Comparison of ENCODE assay signal across 1 cellular context in genomic region chr18:31590570-31590969, GRCh38.
TF ChIP-seq lines count a peak whose summit lies in the region.

No MANE protein-coding gene starts in this region.

TF ChIP-seq in HepG2, 621 proteins besides CTCF, POLR2A, EP300 and RAD21 (continued from another document):
- TF ChIP-seq, protein P1, sequence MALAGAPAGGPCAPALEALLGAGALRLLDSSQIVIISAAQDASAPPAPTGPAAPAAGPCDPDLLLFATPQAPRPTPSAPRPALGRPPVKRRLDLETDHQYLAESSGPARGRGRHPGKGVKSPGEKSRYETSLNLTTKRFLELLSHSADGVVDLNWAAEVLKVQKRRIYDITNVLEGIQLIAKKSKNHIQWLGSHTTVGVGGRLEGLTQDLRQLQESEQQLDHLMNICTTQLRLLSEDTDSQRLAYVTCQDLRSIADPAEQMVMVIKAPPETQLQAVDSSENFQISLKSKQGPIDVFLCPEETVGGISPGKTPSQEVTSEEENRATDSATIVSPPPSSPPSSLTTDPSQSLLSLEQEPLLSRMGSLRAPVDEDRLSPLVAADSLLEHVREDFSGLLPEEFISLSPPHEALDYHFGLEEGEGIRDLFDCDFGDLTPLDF (CRISPR knock-in tag; IDR thresholded peaks at IDR 0.05): no peak
- TF ChIP-seq FOSL2 (CRISPR knock-in tag; IDR thresholded peaks at IDR 0.05) (no peak), ZNF570 (CRISPR knock-in tag; IDR thresholded peaks at IDR 0.05; ENCODE audit: borderline replicate concordance) (no peak), TP53 (CRISPR knock-in tag; conservative IDR thresholded peaks at IDR 0.05) (no peak), HDAC1 (CRISPR knock-in tag; IDR thresholded peaks at IDR 0.05) (no peak), FOXP4 (CRISPR knock-in tag; IDR thresholded peaks at IDR 0.05) (no peak), RXRB (CRISPR knock-in tag; IDR thresholded peaks at IDR 0.05; ENCODE audit: borderline replicate concordance) (no peak), ZNF75D (CRISPR knock-in tag; IDR thresholded peaks at IDR 0.05; ENCODE audit: borderline replicate concordance) (no peak), SMC3 (IDR thresholded peaks at IDR 0.05; ENCODE audit: low read length) (no peak), ZNF878 (CRISPR knock-in tag; IDR thresholded peaks at IDR 0.05) (no peak), ZHX2 (IDR thresholded peaks at IDR 0.05; ENCODE audit: low read depth) (no peak), ZHX2 (CRISPR knock-in tag; IDR thresholded peaks at IDR 0.05; ENCODE audit: borderline replicate concordance) (no peak), ZNF264 (CRISPR knock-in tag; IDR thresholded peaks at IDR 0.05) (no peak)
TF ChIP-seq in HepG2: peak in this region for 0.
